In genomic region chr16:29675811-29676643, GRCh38 we compare ENCODE assay signal across 9 cellular contexts. TPM values are rescaled to one million over a fixed set of nuclear protein-coding genes. Genes with fewer than 3 reads are reported as not detected.
DNase-seq lines count a peak whose midpoint lies in the region; ATAC-seq and TF ChIP-seq lines count a peak whose summit lies in the region.
"Had no signal": no experiment of that assay in that cellular context is flagged by ENCODE, and none has a peak within 500 bp of the region (broad histone marks: within the 10 kb centered on the region; RNA-seq: fewer than 3 reads in every experiment).

No MANE protein-coding gene starts in this region.

- peak; percentile 67 to 73 for ATAC-seq in natural killer cell treated with Interleukin-12 subunit alpha and Interleukin-12 subunit beta and Interleukin-15 and Interleukin-18, amount 100 ng/mL, for 72 hours

- H3K27me3 ChIP-seq in transverse colon (no peaks in the 10 kb centered on the region), thyroid gland (no peaks in the 10 kb centered on the region)

- H3K4me3 ChIP-seq in transverse colon (no peak overlapping the region), thyroid gland (replicated peaks in 1 of 3) (no peak overlapping the region)

- H3K4me1 ChIP-seq in transverse colon (peaks cover 6 to 43% (median 24%) of the 10 kb centered on the region in 4 donors), thyroid gland (peaks cover 0 to 4% of the 10 kb centered on the region in 2 donors)

- peaks cover 8% of the 10 kb centered on the region for H3K36me3 Mint-ChIP-seq in brain
- no peaks in the 10 kb centered on the region for H3K36me3 Mint-ChIP-seq in natural killer cell treated with Interleukin-12 subunit alpha and Interleukin-12 subunit beta and Interleukin-15 and Interleukin-18, amount 100 ng/mL, for 72 hours

- TF ChIP-seq POLR2A in transverse colon (IDR thresholded peaks at IDR 0.05) (no peak), thyroid gland (IDR thresholded peaks at IDR 0.05) (no peak)

- TF ChIP-seq EP300 in transverse colon (IDR thresholded peaks at IDR 0.05; ENCODE audit: low read depth) = no peak

- no peaks in the 10 kb centered on the region for H3K27me3 Mint-ChIP-seq in brain
- H3K27me3 Mint-ChIP-seq in natural killer cell treated with Interleukin-12 subunit alpha and Interleukin-12 subunit beta and Interleukin-15 and Interleukin-18, amount 100 ng/mL, for 72 hours = no peaks in the 10 kb centered on the region

- peak overlapping the region in 3 of 5 experiments; percentile 4 to 81 (median 5) for H3K4me3 Mint-ChIP-seq in brain
- H3K4me3 Mint-ChIP-seq in natural killer cell treated with Interleukin-12 subunit alpha and Interleukin-12 subunit beta and Interleukin-15 and Interleukin-18, amount 100 ng/mL, for 72 hours = no peak overlapping the region

- H3K9me3 ChIP-seq in transverse colon = no peaks in the 10 kb centered on the region
- H3K9me3 ChIP-seq in thyroid gland = no peaks in the 10 kb centered on the region

- in situ Hi-C loops in transverse colon (cut with MboI; ENCODE audit: low pct_ligation_motif_present in 1 of 4, low pct_unique_long_range_greater_than_20kb in 1 of 4, low sequenced_read_pairs in 3 of 4) = loop anchor here in 1 of 4 donors (25.0 kb wide), 1 partner anchor 336 kb away; the partner anchor contains the start of genes C16orf92 and DOC2A

- H3K4me1 Mint-ChIP-seq in brain = peaks cover 33% of the 10 kb centered on the region
- peaks cover 11 to 21% of the 10 kb centered on the region in 2 donors for H3K4me1 Mint-ChIP-seq in natural killer cell treated with Interleukin-12 subunit alpha and Interleukin-12 subunit beta and Interleukin-15 and Interleukin-18, amount 100 ng/mL, for 72 hours (ENCODE audit: low read depth in 2 of 2)

- peak; percentile 13 to 61 for DNase-seq in NCI-H524 (lab: John Stamatoyannopoulos, UW)
- DNase-seq in NCI-H524 treated with DMSO at 0.1 percent for 48 hours (lab: John Stamatoyannopoulos, UW) = no peak
- peak; percentile 37 for DNase-seq in NCI-H2227 (lab: John Stamatoyannopoulos, UW; ENCODE audit: unreplicated experiment)
- no peak for DNase-seq in natural killer cell treated with Interleukin-12 subunit alpha and Interleukin-12 subunit beta and Interleukin-15 and Interleukin-18, amount 100 ng/mL, for 72 hours (ENCODE audit: low spot score)
- DNase-seq in transverse colon = no peak
- no peak for DNase-seq in NCI-H2107 treated with DMSO at 0.1 percent for 48 hours (lab: John Stamatoyannopoulos, UW; ENCODE audit: unreplicated experiment)
- no peak for DNase-seq in thyroid gland

- 52 to 86% methylated on average over 1 to 3 of the region's 3 CpGs for WGBS in transverse colon (ENCODE audit: low coverage in 1 of 2), 2 donors
- 54 to 61% methylated on average over 3 of the region's 3 CpGs for WGBS in thyroid gland, 2 donors

- peak overlapping the region; percentile 5 to 86 (median 58) for H3K27ac Mint-ChIP-seq in brain
- H3K27ac Mint-ChIP-seq in natural killer cell treated with Interleukin-12 subunit alpha and Interleukin-12 subunit beta and Interleukin-15 and Interleukin-18, amount 100 ng/mL, for 72 hours = peak overlapping the region in 1 of 2 donors; percentile 4

- no peak overlapping the region for H3K27ac ChIP-seq in transverse colon
- H3K27ac ChIP-seq in thyroid gland = no peak overlapping the region

- intact Hi-C loops in transverse colon (cut with DNase I; ENCODE audit: low total_unique reads) = no loop called here
- intact Hi-C loops in thyroid gland (cut with DNase I) = no loop called here

- TF ChIP-seq CTCF in brain (conservative IDR thresholded peaks at IDR 0.05) = no peak
- TF ChIP-seq CTCF in transverse colon (IDR thresholded peaks at IDR 0.05) = no peak
- TF ChIP-seq CTCF in thyroid gland (IDR thresholded peaks at IDR 0.05) = no peak

- peaks cover 0 to 6% (median 0%) of the 10 kb centered on the region in 5 experiments for H3K9me3 Mint-ChIP-seq in brain
- H3K9me3 Mint-ChIP-seq in natural killer cell treated with Interleukin-12 subunit alpha and Interleukin-12 subunit beta and Interleukin-15 and Interleukin-18, amount 100 ng/mL, for 72 hours = no peaks in the 10 kb centered on the region

- H3K36me3 ChIP-seq in transverse colon (no peaks in the 10 kb centered on the region), thyroid gland (no peaks in the 10 kb centered on the region)

RNA-seq across cellular contexts. Expression of gene QPRT, which starts 3.0 kb away (rescaled TPM):
- 9.4 TPM for polyA plus RNA-seq in brain (ENCODE audit: insufficient read depth, low read depth, low replicate concordance)
- 1 to 10 TPM; 3.3 to 5.6 TPM for total RNA-seq in natural killer cell treated with Interleukin-12 subunit alpha and Interleukin-12 subunit beta and Interleukin-15 and Interleukin-18, amount 100 ng/mL, for 72 hours
- total RNA-seq in transverse colon (10 to 100 TPM; 14.3 to 65.8 (median 26.3) TPM), thyroid gland (1 to 10 TPM; 1.7 to 5.6 (median 3.0) TPM)

RNA-seq across cellular contexts. Expression of gene SPN, which starts 13.0 kb away (rescaled TPM):
- polyA plus RNA-seq in brain (ENCODE audit: insufficient read depth, low read depth, low replicate concordance) = 0.37 TPM
- total RNA-seq in natural killer cell treated with Interleukin-12 subunit alpha and Interleukin-12 subunit beta and Interleukin-15 and Interleukin-18, amount 100 ng/mL, for 72 hours = 100 to 1,000 TPM; 111 to 132 TPM
- total RNA-seq in transverse colon = 1 to 10 TPM in 2 of 4 donors, under 1 TPM in 2; 0.20 to 3.7 (median 1.1) TPM
- 1 to 10 TPM in 1 of 4 donors, under 1 TPM in 3; 0.67 to 3.4 (median 0.86) TPM for total RNA-seq in thyroid gland
- polyA plus RNA-seq: BJ had no signal

Comparison
In these comparisons a context has a peak if more than half of its experiments do, and no peak if none do; other contexts are left out.
1. DNase-seq: peak in NCI-H524 (2 of 2) and NCI-H2227 (single experiment); none in NCI-H524 treated with DMSO at 0.1 percent for 48 hours (single experiment), natural killer cell treated with Interleukin-12 subunit alpha and Interleukin-12 subunit beta and Interleukin-15 and Interleukin-18, amount 100 ng/mL, for 72 hours (single experiment), transverse colon (single experiment), NCI-H2107 treated with DMSO at 0.1 percent for 48 hours (single experiment) and thyroid gland (0 of 2).
2. RNA of gene SPN, which starts 13.0 kb away (total RNA-seq): 111 to 132 TPM in natural killer cell treated with Interleukin-12 subunit alpha and Interleukin-12 subunit beta and Interleukin-15 and Interleukin-18, amount 100 ng/mL, for 72 hours; 0.20 to 3.7 TPM in transverse colon and 0.67 to 3.4 TPM in thyroid gland; every median in the first group is over 10 times any median in the second.